In genomic region chr2:237692601-237693079, GRCh38 we compare ENCODE assay signal across 1 cellular context.
TF ChIP-seq lines count a peak whose summit lies in the region.

No MANE protein-coding gene starts in this region.

TF ChIP-seq in HepG2, 621 proteins besides CTCF, POLR2A, EP300 and RAD21 (continued from another document and continues in another):
- TF ChIP-seq CSRNP2 (CRISPR knock-in tag; conservative IDR thresholded peaks at IDR 0.05; ENCODE audit: low read depth) = no peak
- no peak for TF ChIP-seq SNAPC2 (CRISPR knock-in tag; IDR thresholded peaks at IDR 0.05)
- TF ChIP-seq HINFP (CRISPR knock-in tag; IDR thresholded peaks at IDR 0.05; ENCODE audit: low read depth) = no peak
- no peak for TF ChIP-seq ZKSCAN5 (CRISPR knock-in tag; IDR thresholded peaks at IDR 0.05)
- no peak for TF ChIP-seq ZBTB42 (CRISPR knock-in tag; IDR thresholded peaks at IDR 0.05)
- no peak for TF ChIP-seq EHMT2 (IDR thresholded peaks at IDR 0.05; ENCODE audit: borderline replicate concordance, low read depth, low read length)
- TF ChIP-seq HHEX (CRISPR knock-in tag; IDR thresholded peaks at IDR 0.05) = no peak
- TF ChIP-seq ZNF318 (CRISPR knock-in tag; IDR thresholded peaks at IDR 0.05) = no peak
- peak; percentile 55; the same call in 1 of the 2 replicates for TF ChIP-seq ZNF670 (CRISPR knock-in tag; IDR thresholded peaks at IDR 0.05; ENCODE audit: borderline replicate concordance)
- no peak for TF ChIP-seq GATAD2A (CRISPR knock-in tag; IDR thresholded peaks at IDR 0.05)
- peak; percentile 49; the same call in 1 of the 2 replicates for TF ChIP-seq ZNF333 (CRISPR knock-in tag; IDR thresholded peaks at IDR 0.05; ENCODE audit: borderline replicate concordance)
- TF ChIP-seq TMF1 (CRISPR knock-in tag; IDR thresholded peaks at IDR 0.05; ENCODE audit: low read depth) = no peak
- no peak for TF ChIP-seq ZNF503 (CRISPR knock-in tag; IDR thresholded peaks at IDR 0.05)
- 0 out of 2 replicates have a peak, but pooled peaks have one; percentile 21 for TF ChIP-seq BATF2 (CRISPR knock-in tag; IDR thresholded peaks at IDR 0.05)
- no peak for TF ChIP-seq FOXK2 (IDR thresholded peaks at IDR 0.05)
- no peak for TF ChIP-seq ZNF512 (CRISPR knock-in tag; IDR thresholded peaks at IDR 0.05)
- TF ChIP-seq ZNF616 (CRISPR knock-in tag; IDR thresholded peaks at IDR 0.05; ENCODE audit: low read depth) = no peak
- no peak for TF ChIP-seq ZNF7 (CRISPR knock-in tag; IDR thresholded peaks at IDR 0.05)
- TF ChIP-seq ARID4A (CRISPR knock-in tag; IDR thresholded peaks at IDR 0.05; ENCODE audit: borderline replicate concordance) = peak; percentile 66
- no peak for TF ChIP-seq GMEB2 (CRISPR knock-in tag; IDR thresholded peaks at IDR 0.05; ENCODE audit: low read depth)
- TF ChIP-seq ZHX1 (CRISPR knock-in tag; IDR thresholded peaks at IDR 0.05; ENCODE audit: low read depth) = no peak
- TF ChIP-seq ZNF704 (CRISPR knock-in tag; IDR thresholded peaks at IDR 0.05; ENCODE audit: borderline replicate concordance) = no peak
- TF ChIP-seq NCOA1 (CRISPR knock-in tag; IDR thresholded peaks at IDR 0.05) = 0 out of 2 replicates have a peak, but pooled peaks have one; percentile 60
- TF ChIP-seq ZNF644 (CRISPR knock-in tag; IDR thresholded peaks at IDR 0.05; ENCODE audit: low read depth) = no peak
